9 cellular contexts compared by ENCODE assay signal in the genomic region with DNA sequence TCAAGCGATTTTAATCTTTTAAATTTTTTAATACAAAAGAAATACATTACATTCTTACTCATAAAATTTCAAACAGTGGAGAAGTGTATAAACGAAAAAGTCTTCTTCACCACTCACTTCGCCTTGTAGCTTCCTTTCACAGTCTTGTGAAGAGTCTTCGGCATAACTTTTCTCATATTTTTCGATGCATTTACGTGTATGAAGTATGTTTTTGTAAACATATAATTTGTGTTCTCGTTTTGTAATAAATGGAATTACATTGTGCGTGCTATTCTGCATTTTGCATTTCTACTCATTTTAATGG. TPM values are rescaled to one million over a fixed set of nuclear protein-coding genes. Genes with fewer than 3 reads are reported as not detected.
A peak's percentile ranks its signal among the peaks of the same experiment; 100 is the strongest.
DNase-seq lines count a peak whose midpoint lies in the region; ATAC-seq and TF ChIP-seq lines count a peak whose summit lies in the region.
"Had no signal": no experiment of that assay in that cellular context is flagged by ENCODE, and none has a peak within 500 bp of the region (broad histone marks: within the 10 kb centered on the region; RNA-seq: fewer than 3 reads in every experiment).

No MANE protein-coding gene starts in this region.

- H3K27me3 Mint-ChIP-seq in activated T-cell treated with anti-CD3 and anti-CD28 coated beads, Interleukin-2, amount 50 U/mL, for 24 hours, result no peaks in the 10 kb centered on the region
- no peaks in the 10 kb centered on the region for H3K27me3 Mint-ChIP-seq in stimulated activated naive B cell treated with anti-CD40 and anti-IgM and Interleukin-4, amounts not matched to agents 10 μg/mL and 1 μg/mL and 100 μg/mL, for 72 hours

- in situ Hi-C loops in Panc1 (cut with HindIII; ENCODE audit: low pct_unique_long_range_greater_than_20kb, low sequenced_read_pairs), result no loop called here

- no peaks in the 10 kb centered on the region for H3K9me3 Mint-ChIP-seq in activated T-cell treated with anti-CD3 and anti-CD28 coated beads, Interleukin-2, amount 50 U/mL, for 24 hours
- peaks cover 0 to 6% of the 10 kb centered on the region in 2 donors for H3K9me3 Mint-ChIP-seq in stimulated activated naive B cell treated with anti-CD40 and anti-IgM and Interleukin-4, amounts not matched to agents 10 μg/mL and 1 μg/mL and 100 μg/mL, for 72 hours

- peaks cover 76% of the 10 kb centered on the region for H3K4me1 Mint-ChIP-seq in activated T-cell treated with anti-CD3 and anti-CD28 coated beads, Interleukin-2, amount 50 U/mL, for 24 hours (ENCODE audit: low read depth)
- peaks cover 52 to 86% of the 10 kb centered on the region in 2 donors for H3K4me1 Mint-ChIP-seq in stimulated activated naive B cell treated with anti-CD40 and anti-IgM and Interleukin-4, amounts not matched to agents 10 μg/mL and 1 μg/mL and 100 μg/mL, for 72 hours

- TF ChIP-seq CTCF in Panc1 (IDR thresholded peaks at IDR 0.05) (no peak), epithelial cell of proximal tubule (conservative IDR thresholded peaks at IDR 0.05; ENCODE audit: low read depth, low read length) (no peak)

- H3K36me3 Mint-ChIP-seq in activated T-cell treated with anti-CD3 and anti-CD28 coated beads, Interleukin-2, amount 50 U/mL, for 24 hours (ENCODE audit: low read depth), result peaks cover 63% of the 10 kb centered on the region
- peaks cover 43 to 62% of the 10 kb centered on the region in 2 donors for H3K36me3 Mint-ChIP-seq in stimulated activated naive B cell treated with anti-CD40 and anti-IgM and Interleukin-4, amounts not matched to agents 10 μg/mL and 1 μg/mL and 100 μg/mL, for 72 hours

- peak overlapping the region; percentile 67 for H3K27ac ChIP-seq in Panc1 (ENCODE audit: low read length)

- H3K9me3 ChIP-seq in Panc1 (ENCODE audit: control insufficient read depth, insufficient read depth, low read depth, low read length), result no peaks in the 10 kb centered on the region

- H3K4me1 ChIP-seq in Panc1 (ENCODE audit: control insufficient read depth, insufficient read depth, low read length), result peaks cover 11% of the 10 kb centered on the region; the same call in 1 of the 2 replicates

- peak overlapping the region; percentile 94 for H3K4me3 Mint-ChIP-seq in activated T-cell treated with anti-CD3 and anti-CD28 coated beads, Interleukin-2, amount 50 U/mL, for 24 hours
- H3K4me3 Mint-ChIP-seq in stimulated activated naive B cell treated with anti-CD40 and anti-IgM and Interleukin-4, amounts not matched to agents 10 μg/mL and 1 μg/mL and 100 μg/mL, for 72 hours, result peak overlapping the region; percentile 55 to 94

- intact Hi-C loops in Panc1 (cut with micrococcal nuclease; ENCODE audit: unreplicated experiment), result no loop called here

- ATAC-seq in Panc1, result no peak
- ATAC-seq in stimulated activated naive B cell treated with anti-CD40 and anti-IgM and Interleukin-4, amounts not matched to agents 10 μg/mL and 1 μg/mL and 100 μg/mL, for 72 hours (replicated peaks), result no peak

- no peaks in the 10 kb centered on the region for H3K27me3 ChIP-seq in Panc1 (ENCODE audit: control insufficient read depth, insufficient read depth, low read length)

- CTCF ChIA-PET in Panc1 (lab: Charles Lee), result no interaction called here

- DNase-seq in activated T-cell treated with anti-CD3 and anti-CD28 coated beads, Interleukin-2, amount 50 U/mL, for 24 hours, result no peak
- DNase-seq in activated T-cell treated with anti-CD3 and anti-CD28 coated beads for 4 hours, result no peak
- DNase-seq in Panc1 (ENCODE audit: low read depth, low spot score), result no peak
- DNase-seq in epithelial cell of proximal tubule (ENCODE audit: low read depth), result no peak
- DNase-seq in stimulated activated naive B cell treated with anti-CD40 and anti-IgM and Interleukin-4, amounts not matched to agents 10 μg/mL and 1 μg/mL and 100 μg/mL, for 72 hours, result no peak
- no peak for DNase-seq in NCI-H1105 (lab: John Stamatoyannopoulos, UW)
- no peak for DNase-seq in AG08395 (ENCODE audit: low spot score)
- no peak for DNase-seq in activated CD4-positive, CD25-positive, alpha-beta regulatory T cell (lab: John Stamatoyannopoulos, UW)
- DNase-seq: right cardiac atrium had no signal

- H3K27ac Mint-ChIP-seq in activated T-cell treated with anti-CD3 and anti-CD28 coated beads, Interleukin-2, amount 50 U/mL, for 24 hours, result peak overlapping the region; percentile 82
- H3K27ac Mint-ChIP-seq in stimulated activated naive B cell treated with anti-CD40 and anti-IgM and Interleukin-4, amounts not matched to agents 10 μg/mL and 1 μg/mL and 100 μg/mL, for 72 hours, result no peak overlapping the region

- H3K36me3 ChIP-seq in Panc1 (ENCODE audit: control insufficient read depth, insufficient read depth, low read length), result no peaks in the 10 kb centered on the region; the same call in 1 of the 2 replicates

- H3K4me3 ChIP-seq in Panc1 (ENCODE audit: low read depth in 2 of 2, low read length in 2 of 2) (peak overlapping the region; percentile 38 to 63), epithelial cell of proximal tubule (ENCODE audit: low read depth, low read length) (peak overlapping the region; percentile 61)

- no TSS peak for BruUV-seq in Panc1 (replicated peaks; lab: Mats Ljungman, UMichigan)

- POLR2A ChIA-PET in Panc1 (lab: Charles Lee), result interaction anchor here (0.6 kb wide), 1 partner anchor 316 kb away, joined by 5 read pairs; no protein-coding TSS in a partner anchor

RNA-seq across cellular contexts. Expression of gene SP140L, which starts 1.1 kb away (rescaled TPM):
- 16.6 TPM for total RNA-seq in Panc1 (2021; ENCODE audit: unreplicated experiment)
- 9.9 TPM for polyA plus RNA-seq in Panc1 (2012; ENCODE audit: insufficient read length)
- total RNA-seq in epithelial cell of proximal tubule, result 2.7 and 8.4 TPM in 2 replicates
